ENCODE assay signal across 21 cellular contexts in genomic region chr11:121770933-121771332, GRCh38.
"Had no signal": no experiment of that assay in that cellular context is flagged by ENCODE, and none has a peak within 500 bp of the region (broad histone marks: within the 10 kb centered on the region; RNA-seq: fewer than 3 reads in every experiment).

No MANE protein-coding gene starts in this region.

- H3K27me3 ChIP-seq: dorsolateral prefrontal cortex, esophagus squamous epithelium, gastrocnemius medialis, heart right ventricle, left lung had no signal

- H3K36me3 ChIP-seq: esophagus squamous epithelium, gastrocnemius medialis, heart right ventricle, left lung, lower lobe of right lung had no signal

- H3K4me1 ChIP-seq: esophagus squamous epithelium, gastrocnemius medialis, lower lobe of right lung had no signal

- H3K9me3 ChIP-seq: esophagus squamous epithelium, gastrocnemius medialis, heart right ventricle, left lung, lower lobe of right lung, mucosa of descending colon had no signal

- ATAC-seq: gastrocnemius medialis, heart right ventricle, left cardiac atrium, left lung, left ventricle myocardium superior, lower lobe of right lung, mucosa of descending colon had no signal

- H3K4me3 Mint-ChIP-seq: mesothelial cell of epicardium, naive B cell had no signal

- DNase-seq: dermis blood vessel endothelial cell; dorsolateral prefrontal cortex; effector CD4-positive, alpha-beta T cell; effector memory CD4-positive, alpha-beta T cell; esophagus squamous epithelium; foreskin fibroblast; foreskin melanocyte; gastrocnemius medialis; glutamatergic neuron; head of caudate nucleus; heart right ventricle; hippocampal formation; left cardiac atrium; left lung; left ventricle myocardium superior; lower lobe of right lung; mesenchymal stem cell; mucosa of descending colon; naive B cell had no signal

- H3K36me3 Mint-ChIP-seq: mesothelial cell of epicardium, naive B cell had no signal

- H3K4me3 ChIP-seq: coronary artery, dorsolateral prefrontal cortex, esophagus squamous epithelium, gastrocnemius medialis, heart right ventricle, left lung, lower lobe of right lung, mucosa of descending colon had no signal

- H3K27ac ChIP-seq: coronary artery, esophagus squamous epithelium, gastrocnemius medialis, heart right ventricle, left lung, lower lobe of right lung had no signal
